Comparison of ENCODE assay signal across 21 cellular contexts in the genomic region with DNA sequence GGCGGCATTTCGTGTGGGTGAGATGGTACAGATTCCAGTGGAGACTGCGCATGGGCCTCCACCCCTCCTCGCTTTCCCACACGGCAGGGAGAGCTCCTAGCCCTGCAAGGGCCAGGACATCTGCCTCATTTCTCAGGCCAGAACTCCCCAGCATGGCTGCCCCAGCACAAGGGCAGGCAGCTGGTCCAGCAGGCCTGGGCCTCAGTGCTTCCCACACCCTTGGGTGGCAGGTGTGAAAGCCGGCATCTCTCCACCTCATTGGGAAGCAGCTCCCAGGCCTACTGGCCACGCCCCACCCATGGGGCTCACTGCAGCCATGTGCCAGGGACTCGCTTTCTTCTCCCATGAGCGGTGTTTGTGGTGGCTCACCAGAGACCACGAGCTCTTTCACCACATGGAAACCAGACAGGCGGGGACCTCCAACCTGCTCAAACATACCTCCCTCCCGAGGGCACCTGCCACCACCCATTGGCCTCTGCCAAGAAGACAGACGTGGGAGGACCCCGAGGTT.
"Had no signal": no experiment of that assay in that cellular context is flagged by ENCODE, and none has a peak within 500 bp of the region (broad histone marks: within the 10 kb centered on the region; RNA-seq: fewer than 3 reads in every experiment).

No MANE protein-coding gene starts in this region.

- H3K79me2 ChIP-seq: hepatocyte had no signal

- H2AFZ ChIP-seq: hepatocyte had no signal

- H3K4me2 ChIP-seq: hepatocyte had no signal

- H3K27ac ChIP-seq: esophagus squamous epithelium, hepatocyte, psoas muscle, suprapubic skin, thyroid gland had no signal

- FAIRE-seq: colon, small intestine, urothelium cell line had no signal

- H3K36me3 ChIP-seq: esophagus squamous epithelium, sigmoid colon, stomach, suprapubic skin, thyroid gland had no signal

- H3K9me3 ChIP-seq: esophagus squamous epithelium, psoas muscle, sigmoid colon, stomach, suprapubic skin, thyroid gland had no signal

- H3K4me3 ChIP-seq: esophagus squamous epithelium, hepatocyte, lung, psoas muscle, sigmoid colon, stomach, suprapubic skin, thyroid gland had no signal

- ATAC-seq: effector memory CD8-positive, alpha-beta T cell; left colon; left ventricle myocardium superior; psoas muscle had no signal

- DNase-seq: effector memory CD8-positive, alpha-beta T cell; esophagus squamous epithelium; foreskin fibroblast; left colon; left ventricle myocardium superior; mesenchymal stem cell; midbrain; naive B cell; retina; sigmoid colon; small intestine; stimulated activated CD4-positive, alpha-beta T cell treated with anti-CD3 and anti-CD28 coated beads, Interleukin-12 subunit alpha, Interleukin-12 subunit beta, amount 100 ng/mL, for 4 hours; stimulated activated naive CD4-positive, alpha-beta T cell; stomach; thyroid gland had no signal

- H3K27me3 ChIP-seq: hepatocyte, sigmoid colon, stomach, suprapubic skin, thyroid gland had no signal
